ENCODE assay signal across 14 cellular contexts in the genomic region with DNA sequence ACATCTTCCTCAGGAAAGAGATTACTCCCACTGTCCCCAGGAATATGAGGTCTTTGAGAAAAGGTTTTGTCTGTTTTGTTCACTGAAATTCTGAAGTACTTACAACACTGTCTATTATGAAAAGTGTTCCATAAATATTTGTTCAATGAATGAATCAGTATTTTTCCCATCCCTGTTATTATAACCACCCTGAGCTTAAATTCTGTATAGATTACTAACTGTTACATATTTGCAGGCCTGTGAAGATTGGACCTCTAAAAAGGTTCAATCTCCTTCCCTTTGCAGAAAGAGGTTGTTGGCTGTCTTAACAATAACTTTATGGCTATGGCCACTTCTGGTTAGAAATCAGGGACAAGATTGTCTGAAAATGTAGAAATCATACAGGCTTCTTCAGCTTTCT.
"Had no signal": no experiment of that assay in that cellular context is flagged by ENCODE, and none has a peak within 500 bp of the region (broad histone marks: within the 10 kb centered on the region; RNA-seq: fewer than 3 reads in every experiment).

No MANE protein-coding gene starts in this region.

- H3K36me3 ChIP-seq: colonic mucosa, tibial artery, uterus had no signal

- H3K4me3 ChIP-seq: colonic mucosa, tibial artery, uterus had no signal

- H3K4me1 ChIP-seq: colonic mucosa, uterus had no signal

- DNase-seq: activated CD4-positive, alpha-beta T cell treated with anti-CD3 and anti-CD28 coated beads, Interleukin-2, amount 50 U/mL, for 1 hour; activated CD8-positive, alpha-beta memory T cell treated with anti-CD3 and anti-CD28 coated beads for 24 hours; activated naive CD4-positive, alpha-beta T cell; activated naive CD8-positive, alpha-beta T cell treated with anti-CD3 and anti-CD28 coated beads, Interleukin-2, amount 10 ng/mL, durations not matched to agents 7 days and 5 days; anterior cingulate cortex; colonic mucosa; hypothalamus; nucleus accumbens; stimulated activated CD4-positive, alpha-beta T cell treated with anti-CD3 and anti-CD28 coated beads, Interleukin-2, amount 100 ng/mL, for 48 hours; stimulated activated naive B cell treated with anti-CD40 and anti-IgM and Interleukin-4, amounts not matched to agents 10 μg/mL and 1 μg/mL and 100 μg/mL, for 72 hours; T-cell; T-helper 9 cell; tibial artery; uterus had no signal

- H3K27ac ChIP-seq: colonic mucosa, uterus had no signal

- H3K27me3 ChIP-seq: colonic mucosa, tibial artery, uterus had no signal
